Comparison of ENCODE assay signal across 17 cellular contexts in genomic region chr1:204468766-204469302, GRCh38. TPM values are rescaled to one million over a fixed set of nuclear protein-coding genes. Genes with fewer than 3 reads are reported as not detected.
DNase-seq lines count a peak whose midpoint lies in the region; ATAC-seq, FAIRE-seq and TF ChIP-seq lines count a peak whose summit lies in the region.
"Had no signal": no experiment of that assay in that cellular context is flagged by ENCODE, and none has a peak within 500 bp of the region (broad histone marks: within the 10 kb centered on the region; RNA-seq: fewer than 3 reads in every experiment).

No MANE protein-coding gene starts in this region.

- peaks cover 16 to 69% (median 36%) of the 10 kb centered on the region in 11 experiments for H3K36me3 ChIP-seq in BLaER1 treated with 17β-estradiol and CSF1 and Interleukin-3, amounts not matched to agents 10 nM and 100 nM
- no peaks in the 10 kb centered on the region for H3K36me3 ChIP-seq in K562 (ENCODE audit: control insufficient read depth, insufficient read depth, low read length)
- no peaks in the 10 kb centered on the region for H3K36me3 ChIP-seq in thoracic aorta

- TF ChIP-seq POLR2A in K562 (conservative IDR thresholded peaks at IDR 0.05) (no peak), GM12891 (IDR thresholded peaks at IDR 0.05; ENCODE audit: low read depth, low read length) (no peak)

- WGBS in K562 (ENCODE audit: insufficient coverage, low coverage, missing lambda C conversion rate) = 39% methylated on average over 18 of the region's 18 CpGs

- TF ChIP-seq RAD21 in K562 (CRISPR knock-in tag; conservative IDR thresholded peaks at IDR 0.05 in 1 of 2, IDR thresholded peaks at IDR 0.05 in 1 of 2) = no peak

- POLR2A ChIA-PET in K562 (lab: Yijun Ruan, JAX) = interaction anchor here (0.7 kb wide), 1 partner anchor 25 kb away, joined by 3 read pairs; no protein-coding TSS in a partner anchor

- peaks cover 0 to 32% (median 0%) of the 10 kb centered on the region in 11 experiments; a peak in 6 of 22 replicates for H4K20me1 ChIP-seq in BLaER1 treated with 17β-estradiol and CSF1 and Interleukin-3, amounts not matched to agents 10 nM and 100 nM
- H4K20me1 ChIP-seq in K562 (replicated peaks; ENCODE audit: control insufficient read depth, insufficient read depth, low read length) = no peaks in the 10 kb centered on the region

- TF ChIP-seq CTCF in K562 (IDR thresholded peaks at IDR 0.05 in 2 of 3, conservative IDR thresholded peaks at IDR 0.05 in 1 of 3; ENCODE audit: insufficient read depth in 2 of 3, low read depth in 1 of 3, low read length in 3 of 3) (no peak), thoracic aorta (IDR thresholded peaks at IDR 0.05) (no peak)

- H2AFZ ChIP-seq in K562 (ENCODE audit: low read depth, low read length) = no peak overlapping the region
- H2AFZ ChIP-seq: GM23248 had no signal

- H3K27ac ChIP-seq in BLaER1 treated with 17β-estradiol and CSF1 and Interleukin-3, amounts not matched to agents 10 nM and 100 nM = peak overlapping the region in 6 of 11 experiments; percentile 5 to 93 (median 32); a peak in 6 of 22 replicates
- H3K27ac ChIP-seq in K562 (ENCODE audit: extremely low read depth, low read depth, low read length) = no peak overlapping the region
- H3K27ac ChIP-seq in layer of hippocampus (ENCODE audit: low read depth, low read length) = peak overlapping the region; percentile 98
- H3K27ac ChIP-seq in thoracic aorta = peak overlapping the region; percentile 90 to 96
- H3K27ac ChIP-seq: GM23248, HL-60 had no signal

- DNase-seq in K562 (ENCODE audit: extremely low read depth in 1 of 4, low spot score in 3 of 4) = no peak
- no peak for DNase-seq in thoracic aorta (ENCODE audit: low spot score)
- DNase-seq in GM12891 (ENCODE audit: insufficient read length, low spot score) = no peak
- DNase-seq in NCI-H187 treated with DMSO at 0.1 percent for 48 hours (lab: John Stamatoyannopoulos, UW) = no peak
- DNase-seq: ACHN; CD8-positive, alpha-beta memory T cell; GM23248; KG1; NCI-H1048; NCI-H146; NCI-H446 treated with DMSO at 0.1 percent for 48 hours; NCI-H748 treated with DMSO at 0.1 percent for 48 hours; SHP77 treated with DMSO at 0.1 percent for 48 hours had no signal

- BruUV-seq in K562 (replicated peaks; lab: Mats Ljungman, UMichigan) = no TSS peak

- no peak overlapping the region for H3K4me3 ChIP-seq in BLaER1 treated with 17β-estradiol and CSF1 and Interleukin-3, amounts not matched to agents 10 nM and 100 nM
- H3K4me3 ChIP-seq in K562 = no peak overlapping the region
- H3K4me3 ChIP-seq in thoracic aorta = no peak overlapping the region
- H3K4me3 ChIP-seq: GM23248 had no signal

- intact Hi-C loops in K562 (cut with micrococcal nuclease) = no loop called here

- in situ Hi-C loops in K562 (cut with MboI) = no loop called here

- no peaks in the 10 kb centered on the region for H3K27me3 ChIP-seq in BLaER1 treated with 17β-estradiol and CSF1 and Interleukin-3, amounts not matched to agents 10 nM and 100 nM
- H3K27me3 ChIP-seq in K562 (ENCODE audit: control insufficient read depth in 2 of 2, insufficient read depth in 2 of 2, low read length in 2 of 2) (peaks cover 10 to 23% of the 10 kb centered on the region in 2 experiments), layer of hippocampus (ENCODE audit: control insufficient read depth, insufficient read depth, low read length) (no peaks in the 10 kb centered on the region), thoracic aorta (replicated peaks; ENCODE audit: insufficient read depth) (no peaks in the 10 kb centered on the region)

- peak overlapping the region; percentile 22 to 99 (median 93); a peak in 20 of 22 replicates for H3K4me2 ChIP-seq in BLaER1 treated with 17β-estradiol and CSF1 and Interleukin-3, amounts not matched to agents 10 nM and 100 nM
- no peak overlapping the region for H3K4me2 ChIP-seq in K562 (ENCODE audit: insufficient read depth, low read length)

- peaks cover 0 to 4% (median 0%) of the 10 kb centered on the region in 11 experiments; a peak in 2 of 22 replicates for H3K9me3 ChIP-seq in BLaER1 treated with 17β-estradiol and CSF1 and Interleukin-3, amounts not matched to agents 10 nM and 100 nM (replicated peaks in 1 of 11)
- H3K9me3 ChIP-seq in K562 (replicated peaks; ENCODE audit: control insufficient read depth, insufficient read depth, low read depth, low read length) (no peaks in the 10 kb centered on the region), thoracic aorta (no peaks in the 10 kb centered on the region)

- CTCF ChIA-PET in K562 (lab: Yijun Ruan, JAX; ENCODE audit: low intra/inter-chr PET ratio) = no interaction called here

- ATAC-seq in K562 (no peak; the same call in 2 of the 3 replicates), thoracic aorta (ENCODE audit: insufficient number of reproducible peaks, low FRiP score, low read depth) (no peak), HG02798 (IDR thresholded peaks at IDR 0.05; ENCODE audit: poor library complexity, unreplicated experiment) (no peak)

- no peaks in the 10 kb centered on the region for H3K79me2 ChIP-seq in K562 (ENCODE audit: control insufficient read depth, insufficient read depth, low read length)

- H3K9ac ChIP-seq in BLaER1 treated with 17β-estradiol and CSF1 and Interleukin-3, amounts not matched to agents 10 nM and 100 nM = peak overlapping the region in 3 of 11 experiments; percentile 1 to 27 (median 5); a peak in 2 of 22 replicates
- no peak overlapping the region for H3K9ac ChIP-seq in K562 (ENCODE audit: insufficient read depth in 1 of 2, low read depth in 2 of 2, low read length in 2 of 2)
- H3K9ac ChIP-seq: GM23248 had no signal

- peaks cover 66 to 81% (median 75%) of the 10 kb centered on the region in 10 experiments for H3K4me1 ChIP-seq in BLaER1 treated with 17β-estradiol and CSF1 and Interleukin-3, amounts not matched to agents 10 nM and 100 nM
- H3K4me1 ChIP-seq in K562 (replicated peaks in 1 of 2; ENCODE audit: control insufficient read depth in 2 of 2, insufficient read depth in 2 of 2, low read length in 2 of 2) (peaks cover 19 to 31% of the 10 kb centered on the region in 2 experiments), thoracic aorta (ENCODE audit: control insufficient read depth in 1 of 2, low read depth in 2 of 2) (peaks cover 33 to 73% of the 10 kb centered on the region in 2 donors)

- no peak for TF ChIP-seq EP300 in K562 (IDR thresholded peaks at IDR 0.05; ENCODE audit: low read length)

- no peaks in the 10 kb centered on the region for H3K9me1 ChIP-seq in K562 (ENCODE audit: control insufficient read depth, insufficient read depth, low read length)

- FAIRE-seq in K562 (lab: Jason Lieb, UNC) (no peak), GM12891 (lab: Jason Lieb, UNC) (no peak)

RNA-seq across cellular contexts. Expression of gene PIK3C2B, which starts 25.8 kb away (rescaled TPM):
- 1.7 and 12.0 TPM in 2 replicates for total RNA-seq in K562 (2011; cell fraction: chromatin; rRNA removed; ENCODE audit: low replicate concordance)
- total RNA-seq in K562 (2011; cell fraction: nucleolus; rRNA removed) = 2.2 and 6.7 TPM in 2 replicates
- total RNA-seq in K562 (2011; cell fraction: nucleoplasm; rRNA removed) = 2.1 and 2.4 TPM in 2 replicates
- total RNA-seq in K562 (2014; rRNA removed) (0.95 and 1.6 TPM in 2 replicates), K562 (2014; rRNA removed; fragmentation: Illumina TruSeq; extraction: Trizol) (0.61 and 0.62 TPM in 2 replicates), K562 (2015; rRNA removed; fragmentation: Illumina TruSeq; extraction: Trizol) (0.34 and 0.72 TPM in 2 replicates), K562 (2021) (1.8 and 2.9 TPM in 2 replicates), thoracic aorta (10 to 100 TPM; 34.5 to 44.4 TPM)
- polyA plus RNA-seq in K562 (2011; rRNA removed) (1.1 and 4.0 TPM in 2 replicates), K562 (2014; fragmentation: Illumina TruSeq; extraction: Trizol) (0.55 and 0.82 TPM in 2 replicates), K562 (2014; fragmentation: Nextera tagmentation; extraction: Ambion mirVana) (under 1 TPM; 0.10 to 0.27 TPM), K562 (2014; rRNA removed) (0.27 and 0.65 TPM in 2 replicates)
- polyA plus RNA-seq in K562 (2011; cell fraction: cytosol; rRNA removed) = 2.0 and 3.0 TPM in 2 replicates
- polyA plus RNA-seq in K562 (2011; cell fraction: nucleus; rRNA removed) = 3.8 and 3.9 TPM in 2 replicates
- polyA plus RNA-seq in K562 (2012) = 1.4 and 2.8 TPM in 2 replicates
- polyA minus RNA-seq in K562 (2011; rRNA and poly(A)+ RNA removed) = 3.3 and 3.9 TPM in 2 replicates
- 2.7 and 7.7 TPM in 2 replicates for polyA minus RNA-seq in K562 (2011; cell fraction: cytosol; rRNA and poly(A)+ RNA removed)
- 3.1 and 6.1 TPM in 2 replicates for polyA minus RNA-seq in K562 (2011; cell fraction: nucleus; rRNA and poly(A)+ RNA removed)
- polyA plus RNA-seq in GM12891 (2012; ENCODE audit: low read depth, missing spikeins) = 6.4 TPM

RNA-seq across cellular contexts. Expression of gene MDM4, which starts 47.4 kb away (rescaled TPM):
- total RNA-seq in K562 (2011; cell fraction: chromatin; rRNA removed; ENCODE audit: low replicate concordance) = 237 and 644 TPM in 2 replicates
- total RNA-seq in K562 (2011; cell fraction: nucleolus; rRNA removed) = 117 and 136 TPM in 2 replicates
- total RNA-seq in K562 (2011; cell fraction: nucleoplasm; rRNA removed) = 249 and 386 TPM in 2 replicates
- total RNA-seq in K562 (2014; rRNA removed) = 21.2 and 24.6 TPM in 2 replicates
- total RNA-seq in K562 (2014; rRNA removed; fragmentation: Illumina TruSeq; extraction: Trizol) = 40.6 and 53.0 TPM in 2 replicates
- total RNA-seq in K562 (2015; rRNA removed; fragmentation: Illumina TruSeq; extraction: Trizol) = 32.2 and 33.4 TPM in 2 replicates
- 55.9 and 61.7 TPM in 2 replicates for total RNA-seq in K562 (2021)
- polyA plus RNA-seq in K562 (2011; rRNA removed) = 41.2 and 46.7 TPM in 2 replicates
- 5.9 and 16.5 TPM in 2 replicates for polyA plus RNA-seq in K562 (2011; cell fraction: cytosol; rRNA removed)
- 63.1 and 81.2 TPM in 2 replicates for polyA plus RNA-seq in K562 (2011; cell fraction: nucleus; rRNA removed)
- polyA plus RNA-seq in K562 (2012) = 5.2 and 7.5 TPM in 2 replicates
- 10.0 TPM in 2 replicates for polyA plus RNA-seq in K562 (2014; fragmentation: Illumina TruSeq; extraction: Trizol)
- polyA plus RNA-seq in K562 (2014; fragmentation: Nextera tagmentation; extraction: Ambion mirVana) = 10 to 100 TPM in 1 of 2 experiments, 1 to 10 TPM in 1; 3.3 to 11.1 TPM
- 17.9 and 22.6 TPM in 2 replicates for polyA plus RNA-seq in K562 (2014; rRNA removed)
- polyA minus RNA-seq in K562 (2011; rRNA and poly(A)+ RNA removed) = 171 and 249 TPM in 2 replicates
- polyA minus RNA-seq in K562 (2011; cell fraction: cytosol; rRNA and poly(A)+ RNA removed) = 15.7 and 26.6 TPM in 2 replicates
- 120 and 165 TPM in 2 replicates for polyA minus RNA-seq in K562 (2011; cell fraction: nucleus; rRNA and poly(A)+ RNA removed)
- total RNA-seq in thoracic aorta = 100 to 1,000 TPM in 1 of 2 donors, 10 to 100 TPM in 1; 79.9 to 126 TPM
- polyA plus RNA-seq in GM12891 (2012; ENCODE audit: low read depth, missing spikeins) = 7.0 TPM

RNA-seq across cellular contexts. Expression of gene PPP1R15B, which starts 57.2 kb away (rescaled TPM):
- 89.5 and 106 TPM in 2 replicates for total RNA-seq in K562 (2011; cell fraction: chromatin; rRNA removed; ENCODE audit: low replicate concordance)
- total RNA-seq in K562 (2011; cell fraction: nucleolus; rRNA removed) = 92.1 and 92.6 TPM in 2 replicates
- 106 and 121 TPM in 2 replicates for total RNA-seq in K562 (2011; cell fraction: nucleoplasm; rRNA removed)
- total RNA-seq in K562 (2014; rRNA removed) (30.8 and 32.3 TPM in 2 replicates), K562 (2014; rRNA removed; fragmentation: Illumina TruSeq; extraction: Trizol) (42.2 and 45.5 TPM in 2 replicates), K562 (2015; rRNA removed; fragmentation: Illumina TruSeq; extraction: Trizol) (30.6 and 32.4 TPM in 2 replicates), K562 (2021) (46.5 and 48.1 TPM in 2 replicates), thoracic aorta (10 to 100 TPM; 40.1 to 64.5 TPM)
- polyA plus RNA-seq in K562 (2011; rRNA removed) (24.6 and 27.0 TPM in 2 replicates), K562 (2014; fragmentation: Illumina TruSeq; extraction: Trizol) (34.2 and 36.5 TPM in 2 replicates), K562 (2014; fragmentation: Nextera tagmentation; extraction: Ambion mirVana) (10 to 100 TPM; 17.0 to 24.7 TPM), K562 (2014; rRNA removed) (26.9 and 27.2 TPM in 2 replicates)
- 19.2 and 23.1 TPM in 2 replicates for polyA plus RNA-seq in K562 (2011; cell fraction: cytosol; rRNA removed)
- polyA plus RNA-seq in K562 (2011; cell fraction: nucleus; rRNA removed) = 18.4 and 20.5 TPM in 2 replicates
- 15.8 and 22.5 TPM in 2 replicates for polyA plus RNA-seq in K562 (2012)
- polyA minus RNA-seq in K562 (2011; rRNA and poly(A)+ RNA removed) = 47.0 and 63.2 TPM in 2 replicates
- 38.7 and 39.2 TPM in 2 replicates for polyA minus RNA-seq in K562 (2011; cell fraction: cytosol; rRNA and poly(A)+ RNA removed)
- polyA minus RNA-seq in K562 (2011; cell fraction: nucleus; rRNA and poly(A)+ RNA removed) = 36.5 and 72.2 TPM in 2 replicates
- 11.2 TPM for polyA plus RNA-seq in GM12891 (2012; ENCODE audit: low read depth, missing spikeins)
